Comparison of ENCODE assay signal across 8 cellular contexts in the genomic region with DNA sequence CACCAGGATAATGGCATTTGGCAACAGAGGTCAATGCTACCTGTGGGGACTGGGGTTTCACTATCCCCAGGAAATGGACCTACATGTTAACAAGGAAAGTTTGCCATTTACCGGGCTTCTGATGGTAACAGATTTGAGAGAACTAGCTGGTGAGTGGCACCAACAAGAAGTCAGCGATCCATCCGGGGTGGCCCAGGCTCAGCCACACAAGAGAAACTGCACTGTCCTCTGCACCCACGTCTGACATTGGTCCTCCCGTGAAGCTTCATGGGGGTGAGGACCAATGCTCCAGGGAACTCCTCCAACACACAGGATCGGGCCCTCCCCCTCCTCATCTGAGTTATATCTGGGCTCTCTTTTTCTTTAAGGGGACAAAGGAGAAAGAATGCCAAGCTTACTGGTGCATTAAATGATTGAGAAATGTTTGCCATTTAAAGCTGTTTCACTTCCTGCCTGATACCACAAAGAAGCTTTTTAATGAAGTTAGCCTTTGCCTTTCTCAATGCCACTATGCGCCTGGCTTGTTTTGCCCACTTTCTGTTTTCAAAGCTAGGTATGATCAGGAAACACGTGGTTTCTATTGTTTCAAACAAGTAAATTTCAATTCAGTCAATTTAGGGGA.
A peak's percentile ranks its signal among the peaks of the same experiment; 100 is the strongest.
DNase-seq lines count a peak whose midpoint lies in the region; ATAC-seq and TF ChIP-seq lines count a peak whose summit lies in the region.

No MANE protein-coding gene starts in this region.

- no peaks in the 10 kb centered on the region for H3K9me3 Mint-ChIP-seq in type B pancreatic cell

- H3K27ac Mint-ChIP-seq in type B pancreatic cell: peak overlapping the region; percentile 7

- peak overlapping the region in 2 of 4 donors; percentile 9 to 36 for H3K4me3 ChIP-seq in esophagus squamous epithelium
- no peak overlapping the region for H3K4me3 ChIP-seq in gastrocnemius medialis

- H3K4me3 Mint-ChIP-seq in type B pancreatic cell: no peak overlapping the region

- ATAC-seq in HG02571 (IDR thresholded peaks at IDR 0.05; ENCODE audit: unreplicated experiment) (peak; percentile 56), gastrocnemius medialis (no peak)

- H3K36me3 ChIP-seq in esophagus squamous epithelium: no peaks in the 10 kb centered on the region
- H3K36me3 ChIP-seq in gastrocnemius medialis: no peaks in the 10 kb centered on the region

- H3K9me3 ChIP-seq in esophagus squamous epithelium (no peaks in the 10 kb centered on the region), gastrocnemius medialis (no peaks in the 10 kb centered on the region)

- H3K27me3 ChIP-seq in esophagus squamous epithelium: no peaks in the 10 kb centered on the region
- no peaks in the 10 kb centered on the region for H3K27me3 ChIP-seq in gastrocnemius medialis

- intact Hi-C loops in esophagus squamous epithelium (cut with DNase I) (no loop called here), gastrocnemius medialis (cut with DNase I; ENCODE audit: low total_unique reads) (no loop called here)

- peaks cover 23% of the 10 kb centered on the region for H3K4me1 Mint-ChIP-seq in type B pancreatic cell (ENCODE audit: unreplicated experiment)

- TF ChIP-seq POLR2A in esophagus squamous epithelium (IDR thresholded peaks at IDR 0.05): peak in 1 of 4 donors; percentile 12
- TF ChIP-seq POLR2A in gastrocnemius medialis (IDR thresholded peaks at IDR 0.05): no peak

- no peaks in the 10 kb centered on the region for H3K27me3 Mint-ChIP-seq in type B pancreatic cell

- H3K27ac ChIP-seq in esophagus squamous epithelium: peak overlapping the region in 3 of 4 donors; percentile 49 to 67 (median 64)
- H3K27ac ChIP-seq in gastrocnemius medialis: peak overlapping the region in 1 of 4 donors; percentile 11

- no peaks in the 10 kb centered on the region for H3K36me3 Mint-ChIP-seq in type B pancreatic cell

- TF ChIP-seq CTCF in esophagus squamous epithelium (IDR thresholded peaks at IDR 0.05) (no peak), type B pancreatic cell (conservative IDR thresholded peaks at IDR 0.05) (no peak), gastrocnemius medialis (IDR thresholded peaks at IDR 0.05 in 4 of 5, conservative IDR thresholded peaks at IDR 0.05 in 1 of 5) (no peak)

- in situ Hi-C loops in gastrocnemius medialis (cut with MboI; ENCODE audit: low sequenced_read_pairs in 4 of 4): no loop called here

- peak; percentile 21 for DNase-seq in NCI-H2107 treated with DMSO at 0.1 percent for 48 hours (lab: John Stamatoyannopoulos, UW; ENCODE audit: unreplicated experiment)
- DNase-seq in NCI-H2107 (lab: John Stamatoyannopoulos, UW): no peak
- DNase-seq in MV-4-11 (lab: John Stamatoyannopoulos, UW): peak; percentile 96
- no peak for DNase-seq in esophagus squamous epithelium (lab: John Stamatoyannopoulos, UW)
- DNase-seq in type B pancreatic cell (ENCODE audit: extremely low spot score, unreplicated experiment): no peak
- DNase-seq in OCI-M2 (lab: John Stamatoyannopoulos, UW; ENCODE audit: unreplicated experiment): no peak
- DNase-seq in gastrocnemius medialis: no peak

- H3K4me1 ChIP-seq in esophagus squamous epithelium: peaks cover 3 to 51% (median 19%) of the 10 kb centered on the region in 3 donors
- no peaks in the 10 kb centered on the region for H3K4me1 ChIP-seq in gastrocnemius medialis

- WGBS in esophagus squamous epithelium, 2 donors: 51 to 60% methylated on average over 8 of the region's 8 CpGs

Comparison
In these comparisons a context has a peak if more than half of its experiments do, and no peak if none do; other contexts are left out.
1. DNase-seq: peak in NCI-H2107 treated with DMSO at 0.1 percent for 48 hours (single experiment) and MV-4-11 (single experiment); none in NCI-H2107 (single experiment), esophagus squamous epithelium (single experiment), type B pancreatic cell (single experiment), OCI-M2 (single experiment) and gastrocnemius medialis (0 of 2).